Comparison of ENCODE assay signal across 8 cellular contexts in genomic region chr16:24707760-24708159, GRCh38. TPM values are rescaled to one million over a fixed set of nuclear protein-coding genes. Genes with fewer than 3 reads are reported as not detected.
DNase-seq lines count a peak whose midpoint lies in the region; ATAC-seq, FAIRE-seq and TF ChIP-seq lines count a peak whose summit lies in the region.
"Not testable (repeated sequence)": the region's sequence is repeated elsewhere in the genome, so short reads cannot be mapped to it uniquely, and the experiment has no call there.

No MANE protein-coding gene starts in this region.

- not testable (repeated sequence) for BruUV-seq in Panc1 (replicated peaks; lab: Mats Ljungman, UMichigan); K562 (replicated peaks; lab: Mats Ljungman, UMichigan)

- CTCF ChIA-PET in HEK293 (lab: Yijun Ruan, JAX): interaction anchor here (0.7 kb wide), 1 partner anchor 23 kb away, joined by 3 read pairs; no protein-coding TSS in a partner anchor
- CTCF ChIA-PET in Panc1 (lab: Charles Lee); K562 (lab: Yijun Ruan, JAX; ENCODE audit: low intra/inter-chr PET ratio): not testable (repeated sequence)

- not testable (repeated sequence) for H3K9me1 ChIP-seq in K562 (ENCODE audit: control insufficient read depth, insufficient read depth, low read length)

- H2AFZ ChIP-seq in K562 (ENCODE audit: low read depth, low read length): peak overlapping the region; percentile 19
- peak overlapping the region; percentile 25 for H2AFZ ChIP-seq in parathyroid adenoma

- TF ChIP-seq POLR2A in K562 (conservative IDR thresholded peaks at IDR 0.05); erythroblast (IDR thresholded peaks at IDR 0.05; ENCODE audit: low read length): not testable (repeated sequence)

- not testable (repeated sequence) for H3K79me2 ChIP-seq in K562 (ENCODE audit: control insufficient read depth, insufficient read depth, low read length); parathyroid adenoma

- H3K4me1 ChIP-seq in HEK293 (ENCODE audit: control insufficient read depth, insufficient read depth, low read length); Panc1 (ENCODE audit: control insufficient read depth, insufficient read depth, low read length); K562 (replicated peaks in 1 of 2; ENCODE audit: control insufficient read depth in 2 of 2, insufficient read depth in 2 of 2, low read length in 2 of 2); parathyroid adenoma: not testable (repeated sequence)
- H3K4me1 ChIP-seq in ascending aorta (peaks cover 3 to 18% of the 10 kb centered on the region in 2 donors), thoracic aorta (ENCODE audit: control insufficient read depth in 1 of 2, low read depth in 2 of 2) (peaks cover 7 to 14% of the 10 kb centered on the region in 2 donors)

- in situ Hi-C loops in Panc1 (cut with HindIII; ENCODE audit: low pct_unique_long_range_greater_than_20kb, low sequenced_read_pairs); K562 (cut with MboI): not testable (repeated sequence)

- intact Hi-C loops in Panc1 (cut with micrococcal nuclease; ENCODE audit: unreplicated experiment); K562 (cut with micrococcal nuclease): not testable (repeated sequence)
- intact Hi-C loops in ascending aorta (cut with DNase I): loop anchor here (2.0 to 10.0 kb wide), 2 partner anchors 21 to 307 kb away; partner anchors contain the start of genes ARHGAP17 and TNRC6A

- ATAC-seq in Panc1; thoracic aorta (ENCODE audit: insufficient number of reproducible peaks, low FRiP score, low read depth): not testable (repeated sequence)
- ATAC-seq in K562: peak; percentile 95

- not testable (repeated sequence) for H3K27me3 ChIP-seq in Panc1 (ENCODE audit: control insufficient read depth, insufficient read depth, low read length); ascending aorta; K562 (ENCODE audit: control insufficient read depth in 2 of 2, insufficient read depth in 2 of 2, low read length in 2 of 2); parathyroid adenoma (ENCODE audit: control insufficient read depth, insufficient read depth, low read length); thoracic aorta (replicated peaks; ENCODE audit: insufficient read depth)

- H3K4me2 ChIP-seq in K562 (ENCODE audit: insufficient read depth, low read length): peak overlapping the region; percentile 21; the same call in 1 of the 2 replicates
- not testable (repeated sequence) for H3K4me2 ChIP-seq in parathyroid adenoma (ENCODE audit: low read length)

- WGBS in K562 (ENCODE audit: insufficient coverage, low coverage, missing lambda C conversion rate): 1% methylated on average over 7 of the region's 7 CpGs

- peak; percentile 43 for DNase-seq in NCI-H226
- not testable (repeated sequence) for DNase-seq in Panc1 (ENCODE audit: low read depth, low spot score); thoracic aorta (ENCODE audit: low spot score)
- peak in 1 of 2 donors; percentile 35 for DNase-seq in ascending aorta (ENCODE audit: low spot score in 2 of 2)
- peak in 1 of 4 experiments; percentile 81 for DNase-seq in K562 (ENCODE audit: extremely low read depth in 1 of 4, low spot score in 3 of 4)
- peak; percentile 58 to 74 for DNase-seq in erythroblast (lab: John Stamatoyannopoulos, UW)

- not testable (repeated sequence) for H4K20me1 ChIP-seq in K562 (replicated peaks; ENCODE audit: control insufficient read depth, insufficient read depth, low read length)

- FAIRE-seq in K562 (lab: Jason Lieb, UNC): peak; percentile 80

- TF ChIP-seq EP300 in K562 (IDR thresholded peaks at IDR 0.05; ENCODE audit: low read length): peak; percentile 77

- H3K9ac ChIP-seq in K562 (ENCODE audit: insufficient read depth in 1 of 2, low read depth in 2 of 2, low read length in 2 of 2); parathyroid adenoma: not testable (repeated sequence)

- TF ChIP-seq CTCF in HEK293 (tag by site-specific recombination; IDR thresholded peaks at IDR 0.05); Panc1 (IDR thresholded peaks at IDR 0.05); ascending aorta (IDR thresholded peaks at IDR 0.05); K562 (IDR thresholded peaks at IDR 0.05 in 2 of 3, conservative IDR thresholded peaks at IDR 0.05 in 1 of 3; ENCODE audit: insufficient read depth in 2 of 3, low read depth in 1 of 3, low read length in 3 of 3); parathyroid adenoma (IDR thresholded peaks at IDR 0.05); thoracic aorta (IDR thresholded peaks at IDR 0.05): not testable (repeated sequence)

- not testable (repeated sequence) for H3K4me3 ChIP-seq in HEK293 (ENCODE audit: low read depth, low read length); Panc1 (ENCODE audit: low read depth in 2 of 2, low read length in 2 of 2); ascending aorta; K562; parathyroid adenoma (ENCODE audit: low read depth, low read length); thoracic aorta

- not testable (repeated sequence) for TF ChIP-seq RAD21 in K562 (CRISPR knock-in tag; conservative IDR thresholded peaks at IDR 0.05 in 1 of 2, IDR thresholded peaks at IDR 0.05 in 1 of 2)

- H3K36me3 ChIP-seq in HEK293 (ENCODE audit: control insufficient read depth in 2 of 2, insufficient read depth in 1 of 2, low read length in 2 of 2); Panc1 (ENCODE audit: control insufficient read depth, insufficient read depth, low read length); ascending aorta; K562 (ENCODE audit: control insufficient read depth, insufficient read depth, low read length); parathyroid adenoma (ENCODE audit: control insufficient read depth, insufficient read depth, low read length); thoracic aorta: not testable (repeated sequence)

- H3K9me3 ChIP-seq in HEK293 (ENCODE audit: control insufficient read depth, insufficient read depth, low read depth, low read length); Panc1 (ENCODE audit: control insufficient read depth, insufficient read depth, low read depth, low read length); ascending aorta; K562 (replicated peaks; ENCODE audit: control insufficient read depth, insufficient read depth, low read depth, low read length); parathyroid adenoma (ENCODE audit: control insufficient read depth, low read length); thoracic aorta: not testable (repeated sequence)

- POLR2A ChIA-PET in HEK293 (lab: Yijun Ruan, JAX): interaction anchor here (0.6 kb wide), 1 partner anchor 257 kb away, joined by 3 read pairs; no protein-coding TSS in a partner anchor
- POLR2A ChIA-PET in Panc1 (lab: Charles Lee): not testable (repeated sequence)
- POLR2A ChIA-PET in K562 (lab: Yijun Ruan, JAX): interaction anchor here (0.7 to 1.5 kb wide), 4 partner anchors 9 to 24 kb away, joined by 3 to 4 read pairs (median 4); no protein-coding TSS in a partner anchor

- H3K27ac ChIP-seq in HEK293 (ENCODE audit: extremely low read depth, low read depth, low read length); K562 (ENCODE audit: extremely low read depth, low read depth, low read length); parathyroid adenoma: not testable (repeated sequence)
- peak overlapping the region; percentile 40; the same call in 1 of the 2 replicates for H3K27ac ChIP-seq in Panc1 (ENCODE audit: low read length)
- H3K27ac ChIP-seq in ascending aorta: peak overlapping the region; percentile 55 to 58
- peak overlapping the region; percentile 86 to 93 for H3K27ac ChIP-seq in thoracic aorta

TF ChIP-seq in HEK293, 187 proteins besides CTCF, POLR2A, EP300 and RAD21:
- TF ChIP-seq ZBTB17 (tag by site-specific recombination; IDR thresholded peaks at IDR 0.05): peak; percentile 33; the same call in 1 of the 2 replicates

TF ChIP-seq in K562, 482 proteins besides CTCF, POLR2A, EP300 and RAD21 (continues in another document):
- TF ChIP-seq RAD51 (IDR thresholded peaks at IDR 0.05; ENCODE audit: borderline replicate concordance, low read depth): peak; percentile 53; the same call in 1 of the 2 replicates
- peak in 1 of 2 experiments; percentile 52; a peak in 1 of 3 replicates for TF ChIP-seq CBX3 (IDR thresholded peaks at IDR 0.05; ENCODE audit: borderline replicate concordance in 1 of 2, low read length in 2 of 2)
- TF ChIP-seq NCOA1 (IDR thresholded peaks at IDR 0.05; ENCODE audit: low read depth): peak; percentile 71; the same call in 1 of the 2 replicates

RNA-seq across cellular contexts. Expression of gene TNRC6A, which starts 21.7 kb away (rescaled TPM):
- total RNA-seq in Panc1 (2021; ENCODE audit: unreplicated experiment) (53.6 TPM), ascending aorta (36.7 TPM), K562 (2014; rRNA removed) (14.1 and 22.3 TPM in 2 replicates), K562 (2014; rRNA removed; fragmentation: Illumina TruSeq; extraction: Trizol) (23.8 and 24.5 TPM in 2 replicates), K562 (2015; rRNA removed; fragmentation: Illumina TruSeq; extraction: Trizol) (27.0 and 32.1 TPM in 2 replicates), K562 (2021) (27.2 and 28.8 TPM in 2 replicates), thoracic aorta (10 to 100 TPM; 45.6 to 85.4 TPM)
- polyA plus RNA-seq in Panc1 (2012; ENCODE audit: insufficient read length): 36.2 TPM
- total RNA-seq in K562 (2011; cell fraction: chromatin; rRNA removed; ENCODE audit: low replicate concordance): 77.7 and 239 TPM in 2 replicates
- 50.4 and 82.1 TPM in 2 replicates for total RNA-seq in K562 (2011; cell fraction: nucleolus; rRNA removed)
- total RNA-seq in K562 (2011; cell fraction: nucleoplasm; rRNA removed): 101 and 163 TPM in 2 replicates
- polyA plus RNA-seq in K562 (2011; rRNA removed) (30.0 and 35.1 TPM in 2 replicates), K562 (2014; fragmentation: Illumina TruSeq; extraction: Trizol) (23.5 and 31.0 TPM in 2 replicates), K562 (2014; fragmentation: Nextera tagmentation; extraction: Ambion mirVana) (1 to 10 TPM; 3.4 to 4.6 TPM), K562 (2014; rRNA removed) (23.3 and 26.6 TPM in 2 replicates)
- polyA plus RNA-seq in K562 (2011; cell fraction: cytosol; rRNA removed): 23.6 and 25.6 TPM in 2 replicates
- polyA plus RNA-seq in K562 (2011; cell fraction: nucleus; rRNA removed): 91.0 and 105 TPM in 2 replicates
- polyA plus RNA-seq in K562 (2012): 16.5 and 19.6 TPM in 2 replicates
- polyA minus RNA-seq in K562 (2011; rRNA and poly(A)+ RNA removed): 58.6 and 67.8 TPM in 2 replicates
- polyA minus RNA-seq in K562 (2011; cell fraction: cytosol; rRNA and poly(A)+ RNA removed): 15.6 and 17.5 TPM in 2 replicates
- polyA minus RNA-seq in K562 (2011; cell fraction: nucleus; rRNA and poly(A)+ RNA removed): 51.7 and 77.9 TPM in 2 replicates
